Comparison of ENCODE assay signal across 15 cellular contexts in genomic region chr5:171839112-171839511, GRCh38.
"Had no signal": no experiment of that assay in that cellular context is flagged by ENCODE, and none has a peak within 500 bp of the region (broad histone marks: within the 10 kb centered on the region; RNA-seq: fewer than 3 reads in every experiment).

No MANE protein-coding gene starts in this region.

- DNase-seq: MV-4-11, NCI-H1092, NCI-H1105 treated with DMSO at 0.1 percent for 48 hours, NCI-H1417 treated with DMSO at 0.1 percent for 48 hours, NCI-H146, NCI-H1694 treated with DMSO at 0.1 percent for 48 hours, NCI-H1930, NCI-H2081, NCI-H2107, NCI-H2227 treated with DMSO at 0.1 percent for 48 hours, NCI-H524, NCI-H526 treated with DMSO at 0.1 percent for 48 hours, NCI-H748 treated with DMSO at 0.1 percent for 48 hours, PC-3, SHP77 had no signal
